1 cellular context compared by ENCODE assay signal in genomic region chr5:131774652-131775367, GRCh38.
TF ChIP-seq lines count a peak whose summit lies in the region.

No MANE protein-coding gene starts in this region.

TF ChIP-seq in WTC11, 78 proteins besides CTCF, POLR2A, EP300 and RAD21 (continued from another document):
- TF ChIP-seq CBFB (CRISPR knock-in tag; IDR thresholded peaks at IDR 0.05; ENCODE audit: low read depth) = no peak
- TF ChIP-seq E2F5 (CRISPR knock-in tag; IDR thresholded peaks at IDR 0.05) = no peak
- TF ChIP-seq ZNF219 (CRISPR knock-in tag; IDR thresholded peaks at IDR 0.05; ENCODE audit: borderline replicate concordance) = no peak
- no peak for TF ChIP-seq ZNF138 (CRISPR knock-in tag; conservative IDR thresholded peaks at IDR 0.05)
- TF ChIP-seq NFATC4 (CRISPR knock-in tag; IDR thresholded peaks at IDR 0.05) = no peak
- TF ChIP-seq ZNF671 (CRISPR knock-in tag; IDR thresholded peaks at IDR 0.05) = no peak
- TF ChIP-seq ZNF532 (CRISPR knock-in tag; IDR thresholded peaks at IDR 0.05; ENCODE audit: borderline replicate concordance) = no peak
- TF ChIP-seq TEAD1 (CRISPR knock-in tag; IDR thresholded peaks at IDR 0.05) = no peak
- TF ChIP-seq CDX4 (CRISPR knock-in tag; IDR thresholded peaks at IDR 0.05; ENCODE audit: borderline replicate concordance) = no peak
